8 cellular contexts compared by ENCODE assay signal in the genomic region with DNA sequence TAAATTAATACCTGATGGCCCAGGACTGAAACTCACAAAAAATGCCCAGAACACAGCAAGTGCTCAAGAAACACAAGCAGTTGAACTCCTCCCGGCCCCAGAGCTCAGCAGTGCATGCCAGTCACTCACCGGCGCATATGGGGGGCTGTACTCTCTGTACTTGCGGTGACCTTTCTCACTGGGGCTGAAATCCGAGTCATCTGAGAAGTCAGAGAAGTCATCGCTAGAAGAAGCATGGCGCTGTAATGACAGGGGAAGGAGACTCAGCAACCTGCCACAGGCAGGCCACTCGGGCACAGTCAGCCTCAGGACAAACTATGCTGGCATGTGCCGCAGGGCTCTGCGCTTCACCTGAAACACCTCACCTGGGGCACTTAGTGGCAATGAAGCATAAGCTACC. TPM values are rescaled to one million over a fixed set of nuclear protein-coding genes. Genes with fewer than 3 reads are reported as not detected.
DNase-seq lines count a peak whose midpoint lies in the region; ATAC-seq and TF ChIP-seq lines count a peak whose summit lies in the region.

No MANE protein-coding gene starts in this region.

- H3K4me3 ChIP-seq in mucosa of descending colon = no peak overlapping the region

- POLR2A ChIA-PET in activated CD4-positive, alpha-beta T cell treated with anti-CD3 and anti-CD28 coated beads for 36 hours (lab: Charles Lee) = interaction anchor here (0.9 to 1.6 kb wide), 5 partner anchors 9 to 46 kb away, joined by 3 to 9 read pairs (median 8); partner anchors contain the start of gene ZC3H4

- H3K4me1 Mint-ChIP-seq in activated CD4-positive, alpha-beta T cell treated with anti-CD3 and anti-CD28 coated beads for 36 hours = peaks cover 47% of the 10 kb centered on the region
- H3K4me1 Mint-ChIP-seq in dendritic cell treated with granulocyte-macrophage colony-stimulating factor and Interleukin-4, amounts not matched to agents 40 ng/mL and 50 ng/mL, for 4 days (ENCODE audit: low read depth) = peaks cover 53% of the 10 kb centered on the region
- H3K4me1 Mint-ChIP-seq in stimulated activated naive CD8-positive, alpha-beta T cell treated with anti-CD3 and anti-CD28 coated beads, Interleukin-15, Interleukin-2, amounts not matched to agents 100 ng/mL and 50 ng/mL, for 24 hours (ENCODE audit: low read depth) = peaks cover 48% of the 10 kb centered on the region

- H3K9me3 Mint-ChIP-seq in activated CD4-positive, alpha-beta T cell treated with anti-CD3 and anti-CD28 coated beads for 36 hours (ENCODE audit: low read depth) = no peaks in the 10 kb centered on the region
- no peaks in the 10 kb centered on the region for H3K9me3 Mint-ChIP-seq in dendritic cell treated with granulocyte-macrophage colony-stimulating factor and Interleukin-4, amounts not matched to agents 40 ng/mL and 50 ng/mL, for 4 days
- no peaks in the 10 kb centered on the region for H3K9me3 Mint-ChIP-seq in stimulated activated naive CD8-positive, alpha-beta T cell treated with anti-CD3 and anti-CD28 coated beads, Interleukin-15, Interleukin-2, amounts not matched to agents 100 ng/mL and 50 ng/mL, for 24 hours

- H3K36me3 ChIP-seq in mucosa of descending colon (ENCODE audit: low read depth) = no peaks in the 10 kb centered on the region

- CTCF ChIA-PET in activated CD4-positive, alpha-beta T cell treated with anti-CD3 and anti-CD28 coated beads for 36 hours (lab: Charles Lee) = interaction anchor here (0.9 to 2.1 kb wide), 3 partner anchors 20 to 37 kb away, joined by 3 to 9 read pairs (median 3); partner anchors contain the start of genes SAE1 and ZC3H4

- H3K4me1 ChIP-seq in mucosa of descending colon (ENCODE audit: low read depth) = peaks cover 57% of the 10 kb centered on the region

- intact Hi-C loops in activated CD4-positive, alpha-beta T cell treated with anti-CD3 and anti-CD28 coated beads for 36 hours (cut with DNase I, micrococcal nuclease) = no loop called here
- intact Hi-C loops in dendritic cell treated with granulocyte-macrophage colony-stimulating factor and Interleukin-4, amounts not matched to agents 40 ng/mL and 50 ng/mL, for 4 days (cut with micrococcal nuclease) = no loop called here
- intact Hi-C loops in mucosa of descending colon (cut with DNase I, micrococcal nuclease) = no loop called here

- ATAC-seq in activated CD4-positive, alpha-beta T cell treated with anti-CD3 and anti-CD28 coated beads for 36 hours = peak; percentile 45
- ATAC-seq in mucosa of descending colon = no peak

- in situ Hi-C loops in KBM-7 (cut with MboI; ENCODE audit: low pct_unique_long_range_greater_than_20kb, low sequenced_read_pairs) = no loop called here

- H3K27ac Mint-ChIP-seq in activated CD4-positive, alpha-beta T cell treated with anti-CD3 and anti-CD28 coated beads for 36 hours = peak overlapping the region; percentile 95
- H3K27ac Mint-ChIP-seq in dendritic cell treated with granulocyte-macrophage colony-stimulating factor and Interleukin-4, amounts not matched to agents 40 ng/mL and 50 ng/mL, for 4 days = peak overlapping the region; percentile 76
- H3K27ac Mint-ChIP-seq in stimulated activated naive CD8-positive, alpha-beta T cell treated with anti-CD3 and anti-CD28 coated beads, Interleukin-15, Interleukin-2, amounts not matched to agents 100 ng/mL and 50 ng/mL, for 24 hours = peak overlapping the region; percentile 81

- H3K27me3 Mint-ChIP-seq in activated CD4-positive, alpha-beta T cell treated with anti-CD3 and anti-CD28 coated beads for 36 hours = no peaks in the 10 kb centered on the region
- no peaks in the 10 kb centered on the region for H3K27me3 Mint-ChIP-seq in dendritic cell treated with granulocyte-macrophage colony-stimulating factor and Interleukin-4, amounts not matched to agents 40 ng/mL and 50 ng/mL, for 4 days
- no peaks in the 10 kb centered on the region for H3K27me3 Mint-ChIP-seq in stimulated activated naive CD8-positive, alpha-beta T cell treated with anti-CD3 and anti-CD28 coated beads, Interleukin-15, Interleukin-2, amounts not matched to agents 100 ng/mL and 50 ng/mL, for 24 hours

- no peaks in the 10 kb centered on the region for H3K9me3 ChIP-seq in mucosa of descending colon

- no peak for TF ChIP-seq CTCF in mucosa of descending colon (IDR thresholded peaks at IDR 0.05)

- DNase-seq in activated CD4-positive, alpha-beta T cell treated with anti-CD3 and anti-CD28 coated beads for 36 hours = peak; percentile 71
- no peak for DNase-seq in activated CD4-positive, alpha-beta T cell treated with anti-CD3 and anti-CD28 coated beads for 1 hour
- DNase-seq in KBM-7 (peak; percentile 57), NCI-H510A (lab: John Stamatoyannopoulos, UW) (no peak), mucosa of descending colon (no peak), ecto neural progenitor cell (ENCODE audit: low spot score) (no peak)

- H3K4me3 Mint-ChIP-seq in activated CD4-positive, alpha-beta T cell treated with anti-CD3 and anti-CD28 coated beads for 36 hours = peak overlapping the region; percentile 65
- no peak overlapping the region for H3K4me3 Mint-ChIP-seq in dendritic cell treated with granulocyte-macrophage colony-stimulating factor and Interleukin-4, amounts not matched to agents 40 ng/mL and 50 ng/mL, for 4 days
- peak overlapping the region; percentile 45 for H3K4me3 Mint-ChIP-seq in stimulated activated naive CD8-positive, alpha-beta T cell treated with anti-CD3 and anti-CD28 coated beads, Interleukin-15, Interleukin-2, amounts not matched to agents 100 ng/mL and 50 ng/mL, for 24 hours

- H3K36me3 Mint-ChIP-seq in activated CD4-positive, alpha-beta T cell treated with anti-CD3 and anti-CD28 coated beads for 36 hours (ENCODE audit: low read depth) = peaks cover 65% of the 10 kb centered on the region
- peaks cover 69% of the 10 kb centered on the region for H3K36me3 Mint-ChIP-seq in dendritic cell treated with granulocyte-macrophage colony-stimulating factor and Interleukin-4, amounts not matched to agents 40 ng/mL and 50 ng/mL, for 4 days (ENCODE audit: low read depth)
- H3K36me3 Mint-ChIP-seq in stimulated activated naive CD8-positive, alpha-beta T cell treated with anti-CD3 and anti-CD28 coated beads, Interleukin-15, Interleukin-2, amounts not matched to agents 100 ng/mL and 50 ng/mL, for 24 hours (ENCODE audit: low read depth) = peaks cover 51% of the 10 kb centered on the region

RNA-seq across cellular contexts. Expression of gene ZC3H4, which starts 19.7 kb away (rescaled TPM):
- total RNA-seq in activated CD4-positive, alpha-beta T cell treated with anti-CD3 and anti-CD28 coated beads for 36 hours = 100 to 1,000 TPM in 1 of 2 experiments, 10 to 100 TPM in 1; 88.6 to 128 TPM
- total RNA-seq in mucosa of descending colon = 10 to 100 TPM; 44.4 to 53.4 (median 52.8) TPM

RNA-seq across cellular contexts. Expression of gene SAE1, which starts 36.8 kb away (rescaled TPM):
- total RNA-seq in activated CD4-positive, alpha-beta T cell treated with anti-CD3 and anti-CD28 coated beads for 36 hours = 100 to 1,000 TPM; 143 to 156 TPM
- 100 to 1,000 TPM in 1 of 3 donors, 10 to 100 TPM in 2; 41.7 to 133 (median 66.4) TPM for total RNA-seq in mucosa of descending colon

RNA-seq across cellular contexts. Expression of gene TMEM160, which starts 45.4 kb away (rescaled TPM):
- total RNA-seq in activated CD4-positive, alpha-beta T cell treated with anti-CD3 and anti-CD28 coated beads for 36 hours = 10 to 100 TPM; 16.3 to 52.7 TPM
- 10 to 100 TPM; 23.8 to 32.8 (median 25.9) TPM for total RNA-seq in mucosa of descending colon

Comparison
In these comparisons a context has a peak if more than half of its experiments do, and no peak if none do; other contexts are left out.
1. DNase-seq: peak in activated CD4-positive, alpha-beta T cell treated with anti-CD3 and anti-CD28 coated beads for 36 hours (single experiment) and KBM-7 (single experiment); none in activated CD4-positive, alpha-beta T cell treated with anti-CD3 and anti-CD28 coated beads for 1 hour (single experiment), NCI-H510A (single experiment), mucosa of descending colon (0 of 3) and ecto neural progenitor cell (single experiment).
2. Peak in every context shown above with its lines, with median percentiles within 50 percentile points of each other: H3K27ac Mint-ChIP-seq.